1 cellular context compared by ENCODE assay signal in genomic region chr19:532578-533484, GRCh38.
TF ChIP-seq lines count a peak whose summit lies in the region.

No MANE protein-coding gene starts in this region.

TF ChIP-seq in HepG2, 621 proteins besides CTCF, POLR2A, EP300 and RAD21 (continued from another document and continues in another):
- TF ChIP-seq ZHX2 (IDR thresholded peaks at IDR 0.05; ENCODE audit: low read depth) (no peak), ZHX2 (CRISPR knock-in tag; IDR thresholded peaks at IDR 0.05; ENCODE audit: borderline replicate concordance) (no peak), ZNF18 (CRISPR knock-in tag; IDR thresholded peaks at IDR 0.05; ENCODE audit: insufficient replicate concordance) (no peak), PLSCR1 (CRISPR knock-in tag; IDR thresholded peaks at IDR 0.05; ENCODE audit: borderline replicate concordance) (no peak), ZNF224 (CRISPR knock-in tag; IDR thresholded peaks at IDR 0.05) (no peak), KLF6 (CRISPR knock-in tag; IDR thresholded peaks at IDR 0.05) (no peak), ZNF30 (CRISPR knock-in tag; IDR thresholded peaks at IDR 0.05) (no peak), ZNF274 (CRISPR knock-in tag; IDR thresholded peaks at IDR 0.05) (no peak), FOXA1 (IDR thresholded peaks at IDR 0.05) (no peak), FOXA1 (CRISPR knock-in tag; IDR thresholded peaks at IDR 0.05) (no peak), ZC3H13 (CRISPR knock-in tag; IDR thresholded peaks at IDR 0.05) (peak; percentile 62; the same call in 1 of the 2 replicates), ZNF678 (CRISPR knock-in tag; IDR thresholded peaks at IDR 0.05) (no peak), PAF1 (CRISPR knock-in tag; IDR thresholded peaks at IDR 0.05) (no peak), KMT2B (CRISPR knock-in tag; IDR thresholded peaks at IDR 0.05) (no peak), ZFP37 (CRISPR knock-in tag; IDR thresholded peaks at IDR 0.05; ENCODE audit: borderline replicate concordance) (no peak), KDM6A (CRISPR knock-in tag; IDR thresholded peaks at IDR 0.05; ENCODE audit: low read depth) (no peak; the same call in 1 of the 2 replicates), HCFC1 (IDR thresholded peaks at IDR 0.05; ENCODE audit: low read depth, low read length) (no peak), ZNF292 (CRISPR knock-in tag; IDR thresholded peaks at IDR 0.05; ENCODE audit: borderline replicate concordance, low read depth) (no peak), TFE3 (CRISPR knock-in tag; IDR thresholded peaks at IDR 0.05) (no peak), ZNF781 (CRISPR knock-in tag; IDR thresholded peaks at IDR 0.05; ENCODE audit: borderline replicate concordance, not compliant biosample characterization) (no peak), ZNF124 (CRISPR knock-in tag; IDR thresholded peaks at IDR 0.05) (no peak), IKZF5 (CRISPR knock-in tag; IDR thresholded peaks at IDR 0.05) (no peak; the same call in 1 of the 2 replicates), SIX4 (CRISPR knock-in tag; IDR thresholded peaks at IDR 0.05) (no peak), ERF (CRISPR knock-in tag; IDR thresholded peaks at IDR 0.05) (no peak), GPN1 (CRISPR knock-in tag; IDR thresholded peaks at IDR 0.05; ENCODE audit: borderline replicate concordance) (no peak), ZNF639 (CRISPR knock-in tag; conservative IDR thresholded peaks at IDR 0.05) (no peak), RAD51 (IDR thresholded peaks at IDR 0.05; ENCODE audit: borderline replicate concordance) (no peak), ZSCAN22 (CRISPR knock-in tag; IDR thresholded peaks at IDR 0.05) (no peak), ZSCAN20 (CRISPR knock-in tag; IDR thresholded peaks at IDR 0.05; ENCODE audit: borderline replicate concordance) (no peak), ZNF460 (CRISPR knock-in tag; IDR thresholded peaks at IDR 0.05; ENCODE audit: borderline replicate concordance) (no peak), THRA (CRISPR knock-in tag; IDR thresholded peaks at IDR 0.05; ENCODE audit: borderline replicate concordance) (no peak), ZNF44 (CRISPR knock-in tag; IDR thresholded peaks at IDR 0.05) (no peak), ZSCAN25 (CRISPR knock-in tag; IDR thresholded peaks at IDR 0.05) (no peak), ZFP91 (CRISPR knock-in tag; IDR thresholded peaks at IDR 0.05; ENCODE audit: borderline replicate concordance) (peak; percentile 64; the same call in 1 of the 2 replicates), ZNF230 (CRISPR knock-in tag; IDR thresholded peaks at IDR 0.05) (peak; percentile 69; the same call in 1 of the 2 replicates), XRCC5 (optimal IDR thresholded peaks at IDR 0.05; ENCODE audit: low read length) (peak; percentile 56), ZNF251 (CRISPR knock-in tag; IDR thresholded peaks at IDR 0.05) (no peak), CHD4 (IDR thresholded peaks at IDR 0.05; ENCODE audit: borderline replicate concordance, low read length) (no peak), ZNF367 (CRISPR knock-in tag; IDR thresholded peaks at IDR 0.05; ENCODE audit: borderline replicate concordance) (no peak), IKZF4 (CRISPR knock-in tag; IDR thresholded peaks at IDR 0.05; ENCODE audit: borderline replicate concordance, low read depth, not compliant biosample characterization) (peak; percentile 39), GABPB1 (CRISPR knock-in tag; IDR thresholded peaks at IDR 0.05) (peak; percentile 88), NCOA1 (CRISPR knock-in tag; IDR thresholded peaks at IDR 0.05) (no peak), AHR (CRISPR knock-in tag; IDR thresholded peaks at IDR 0.05) (no peak), ZNF337 (CRISPR knock-in tag; IDR thresholded peaks at IDR 0.05; ENCODE audit: borderline replicate concordance, low read depth) (no peak), ATF7 (IDR thresholded peaks at IDR 0.05) (no peak), ATF7 (CRISPR knock-in tag; IDR thresholded peaks at IDR 0.05) (no peak), ZNF451 (CRISPR knock-in tag; IDR thresholded peaks at IDR 0.05) (no peak), POGZ (CRISPR knock-in tag; IDR thresholded peaks at IDR 0.05) (0 out of 2 replicates have a peak, but pooled peaks have one; percentile 12), ARID4A (CRISPR knock-in tag; IDR thresholded peaks at IDR 0.05; ENCODE audit: borderline replicate concordance) (peak; percentile 70; the same call in 1 of the 2 replicates)
